ENCODE assay signal across 27 cellular contexts in the genomic region with DNA sequence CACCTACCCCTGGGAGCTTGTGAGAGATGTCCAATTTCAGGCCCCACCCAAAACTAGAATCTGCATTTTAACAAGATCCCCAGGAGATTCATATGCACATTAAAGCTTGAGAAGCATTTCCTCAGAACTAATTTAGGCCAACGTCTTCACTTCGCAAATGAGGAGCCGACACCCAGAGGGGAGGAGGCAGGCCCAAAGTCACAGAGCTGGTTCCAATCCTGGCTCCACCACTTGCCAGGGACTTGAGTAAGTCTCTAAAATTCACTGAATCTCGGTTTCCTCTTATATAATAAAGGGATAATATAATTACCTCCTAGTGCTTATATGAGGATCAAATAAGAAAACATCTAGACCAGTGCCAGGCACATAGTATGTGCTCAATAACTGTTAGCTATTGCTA. TPM values are rescaled to one million over a fixed set of nuclear protein-coding genes. Genes with fewer than 3 reads are reported as not detected.
DNase-seq lines count a peak whose midpoint lies in the region; ATAC-seq and TF ChIP-seq lines count a peak whose summit lies in the region.
"Had no signal": no experiment of that assay in that cellular context is flagged by ENCODE, and none has a peak within 500 bp of the region (broad histone marks: within the 10 kb centered on the region; RNA-seq: fewer than 3 reads in every experiment).

No MANE protein-coding gene starts in this region.

- peak overlapping the region; percentile 76 to 100 (median 94) for H3K4me2 ChIP-seq in BLaER1 treated with 17β-estradiol and CSF1 and Interleukin-3, amounts not matched to agents 10 nM and 100 nM

- TF ChIP-seq CTCF in WTC11 (IDR thresholded peaks at IDR 0.05) (no peak), left lung (IDR thresholded peaks at IDR 0.05) (no peak)

- H3K27ac Mint-ChIP-seq in WTC11, result no peak overlapping the region
- H3K27ac Mint-ChIP-seq: activated T-helper 2 cell treated with anti-CD3 and anti-CD28 coated beads, Interferon-gamma antibody, Interleukin-2, Interleukin-4, amounts not matched to agents 10 μg/mL and 5 μg/mL and 100 μg/mL, durations not matched to agents 14 hours and 24 hours and 36 hours; natural killer cell; stimulated activated naive CD8-positive, alpha-beta T cell treated with anti-CD3 and anti-CD28 coated beads, Interleukin-15, amount 100 ng/mL, for 72 hours had no signal

- intact Hi-C loops in left ventricle myocardium superior (cut with micrococcal nuclease) (no loop called here), left lung (cut with DNase I) (no loop called here), sciatic nerve (cut with DNase I) (no loop called here)

- peaks cover 50 to 67% (median 59%) of the 10 kb centered on the region in 10 experiments for H3K4me1 ChIP-seq in BLaER1 treated with 17β-estradiol and CSF1 and Interleukin-3, amounts not matched to agents 10 nM and 100 nM
- H3K4me1 ChIP-seq in stomach smooth muscle (ENCODE audit: control insufficient read depth, insufficient read depth, low read length) (peaks cover 32% of the 10 kb centered on the region), left lung (peaks cover 21 to 36% of the 10 kb centered on the region in 2 donors)

- peak overlapping the region; percentile 84 for H3K4me3 Mint-ChIP-seq in WTC11
- H3K4me3 Mint-ChIP-seq: natural killer cell had no signal

- DNase-seq in WTC11 (ENCODE audit: low spot score), result no peak
- DNase-seq in left ventricle myocardium superior, result peak; percentile 29
- no peak for DNase-seq in left lung
- DNase-seq in sciatic nerve (ENCODE audit: low spot score), result no peak
- DNase-seq: activated naive CD4-positive, alpha-beta T cell treated with anti-CD3 and anti-CD28 coated beads, Interleukin-2, amount 50 U/mL, for 16 hours; effector memory CD4-positive, alpha-beta T cell; IMR-90; natural killer cell; NCI-H2107; NCI-H345; NCI-H69; occipital lobe; PC-9; SHP77; stimulated activated CD4-positive, alpha-beta T cell treated with anti-CD3 and anti-CD28 coated beads, Interleukin-1b, Interleukin-23, amount 100 ng/mL, for 48 hours; stimulated activated CD8-positive, alpha-beta memory T cell treated with anti-CD3 and anti-CD28 coated beads, Interleukin-4, amount 100 ng/mL, for 48 hours; stimulated activated naive CD8-positive, alpha-beta T cell treated with anti-CD3 and anti-CD28 coated beads, Interleukin-15, amount 100 ng/mL, for 72 hours; tibial artery had no signal

- H3K27me3 Mint-ChIP-seq in WTC11 (ENCODE audit: low read depth), result peaks cover 9% of the 10 kb centered on the region

- H4K20me1 ChIP-seq in BLaER1 treated with 17β-estradiol and CSF1 and Interleukin-3, amounts not matched to agents 10 nM and 100 nM, result peaks cover 0 to 4% (median 0%) of the 10 kb centered on the region in 11 experiments; a peak in 3 of 22 replicates

- H3K9me3 ChIP-seq in BLaER1 treated with 17β-estradiol and CSF1 and Interleukin-3, amounts not matched to agents 10 nM and 100 nM (replicated peaks in 1 of 11), result no peaks in the 10 kb centered on the region
- H3K9me3 ChIP-seq in stomach smooth muscle (ENCODE audit: control insufficient read depth in 2 of 2, low read length in 2 of 2) (no peaks in the 10 kb centered on the region), left lung (no peaks in the 10 kb centered on the region)
- H3K9me3 ChIP-seq: tibial artery had no signal

- H3K27me3 ChIP-seq in BLaER1 treated with 17β-estradiol and CSF1 and Interleukin-3, amounts not matched to agents 10 nM and 100 nM, result peaks cover 0 to 12% (median 8%) of the 10 kb centered on the region in 11 experiments; a peak in 11 of 22 replicates
- H3K27me3 ChIP-seq in stomach smooth muscle (ENCODE audit: control insufficient read depth in 1 of 2, insufficient read depth in 2 of 2, low read length in 2 of 2), result no peaks in the 10 kb centered on the region
- H3K27me3 ChIP-seq in left lung, result peaks cover 0 to 12% of the 10 kb centered on the region in 2 donors
- H3K27me3 ChIP-seq: tibial artery had no signal

- H3K4me3 ChIP-seq in BLaER1 treated with 17β-estradiol and CSF1 and Interleukin-3, amounts not matched to agents 10 nM and 100 nM, result no peak overlapping the region
- H3K4me3 ChIP-seq in stomach smooth muscle (ENCODE audit: low read length in 2 of 2), result no peak overlapping the region
- H3K4me3 ChIP-seq in left lung, result no peak overlapping the region
- H3K4me3 ChIP-seq: lung, PC-9, tibial artery had no signal

- POLR2A ChIA-PET in WTC11 (lab: Charles Lee), result no interaction called here

- H3K9me3 Mint-ChIP-seq in WTC11, result no peaks in the 10 kb centered on the region
- H3K9me3 Mint-ChIP-seq: activated T-helper 2 cell treated with anti-CD3 and anti-CD28 coated beads, Interferon-gamma antibody, Interleukin-2, Interleukin-4, amounts not matched to agents 10 μg/mL and 5 μg/mL and 100 μg/mL, durations not matched to agents 14 hours and 24 hours and 36 hours; natural killer cell; stimulated activated naive CD8-positive, alpha-beta T cell treated with anti-CD3 and anti-CD28 coated beads, Interleukin-15, amount 100 ng/mL, for 72 hours had no signal

- peaks cover 36% of the 10 kb centered on the region for H3K4me1 Mint-ChIP-seq in WTC11

- no peak overlapping the region for H3K9ac ChIP-seq in BLaER1 treated with 17β-estradiol and CSF1 and Interleukin-3, amounts not matched to agents 10 nM and 100 nM
- H3K9ac ChIP-seq in stomach smooth muscle (ENCODE audit: low read length in 2 of 2), result no peak overlapping the region

- CTCF ChIA-PET in WTC11 (lab: Charles Lee), result interaction anchor here (2.8 to 7.1 kb wide), 9 partner anchors 10 to 132 kb away, joined by 21 to 390 read pairs (median 73); partner anchors contain the start of genes CSRP1 and PHLDA3

- H3K36me3 ChIP-seq in BLaER1 treated with 17β-estradiol and CSF1 and Interleukin-3, amounts not matched to agents 10 nM and 100 nM, result peaks cover 3 to 16% (median 10%) of the 10 kb centered on the region in 11 experiments; a peak in 19 of 22 replicates
- H3K36me3 ChIP-seq in stomach smooth muscle (ENCODE audit: control insufficient read depth in 2 of 2, insufficient read depth in 2 of 2, low read length in 2 of 2) (peaks cover 10 to 11% of the 10 kb centered on the region in 2 donors), left lung (peaks cover 0 to 18% of the 10 kb centered on the region in 2 donors)

- ATAC-seq in WTC11, result no peak
- no peak for ATAC-seq in left ventricle myocardium superior
- ATAC-seq in left lung, result no peak
- no peak for ATAC-seq in sciatic nerve
- ATAC-seq in GM21360 (IDR thresholded peaks at IDR 0.05; ENCODE audit: unreplicated experiment), result no peak
- ATAC-seq: natural killer cell; stimulated activated naive CD8-positive, alpha-beta T cell treated with anti-CD3 and anti-CD28 coated beads, Interleukin-15, amount 100 ng/mL, for 72 hours had no signal

- H3K27ac ChIP-seq in BLaER1 treated with 17β-estradiol and CSF1 and Interleukin-3, amounts not matched to agents 10 nM and 100 nM, result no peak overlapping the region; a peak in 1 of 22 replicates
- peak overlapping the region; percentile 100 for H3K27ac ChIP-seq in stomach smooth muscle (ENCODE audit: low read length)
- no peak overlapping the region for H3K27ac ChIP-seq in left lung
- H3K27ac ChIP-seq: PC-9 had no signal

- H3K36me3 Mint-ChIP-seq in WTC11, result no peaks in the 10 kb centered on the region
- H3K36me3 Mint-ChIP-seq: natural killer cell had no signal

TF ChIP-seq in WTC11, 78 proteins besides CTCF, POLR2A, EP300 and RAD21:
- TF ChIP-seq MXD4 (CRISPR knock-in tag; IDR thresholded peaks at IDR 0.05; ENCODE audit: borderline replicate concordance), result no peak
- no peak for TF ChIP-seq NFYB (CRISPR knock-in tag; conservative IDR thresholded peaks at IDR 0.05; ENCODE audit: low read depth)
- TF ChIP-seq ELF4 (CRISPR knock-in tag; IDR thresholded peaks at IDR 0.05; ENCODE audit: low read depth), result no peak
- no peak for TF ChIP-seq MLX (CRISPR knock-in tag; IDR thresholded peaks at IDR 0.05)
- TF ChIP-seq USF1 (CRISPR knock-in tag; IDR thresholded peaks at IDR 0.05), result no peak
- no peak for TF ChIP-seq FOXK1 (CRISPR knock-in tag; IDR thresholded peaks at IDR 0.05)

RNA-seq across cellular contexts. Expression of gene PHLDA3, which starts 10.3 kb away (rescaled TPM):
- total RNA-seq in WTC11 (2021), result 53.9 to 95.1 TPM (median 59.7 TPM) in 3 replicates
- 20.4 TPM for total RNA-seq in left ventricle myocardium superior
- total RNA-seq in left lung, result 10 to 100 TPM; 46.8 to 82.7 TPM
- 159 TPM for total RNA-seq in sciatic nerve

RNA-seq across cellular contexts. Expression of gene CSRP1, which starts 27.6 kb away (rescaled TPM):
- 10.7 to 15.4 TPM (median 14.3 TPM) in 3 replicates for total RNA-seq in WTC11 (2021)
- total RNA-seq in left ventricle myocardium superior, result 41.4 TPM
- 100 to 1,000 TPM; 216 to 235 TPM for total RNA-seq in left lung
- 768 TPM for total RNA-seq in sciatic nerve

RNA-seq across cellular contexts. Expression of gene TNNI1, which starts 57.8 kb away (rescaled TPM):
- total RNA-seq in WTC11 (2021), result 0.34 to 0.50 TPM (median 0.44 TPM) in 3 replicates
- 1.1 TPM for total RNA-seq in left ventricle myocardium superior
- total RNA-seq in left lung, result under 1 TPM in 1 of 2 donors, not detected in 1; 0.38 TPM
- total RNA-seq in sciatic nerve, result 0.22 TPM
- total RNA-seq: activated T-helper 2 cell treated with anti-CD3 and anti-CD28 coated beads, Interferon-gamma antibody, Interleukin-2, Interleukin-4, amounts not matched to agents 10 μg/mL and 5 μg/mL and 100 μg/mL, durations not matched to agents 14 hours and 24 hours and 36 hours; bronchial epithelial cell; IMR-90; kidney epithelial cell; occipital lobe; PC-9; pulmonary artery endothelial cell; T-helper 2 cell treated with Interferon-gamma antibody and Interleukin-4, amounts not matched to agents 100 ng/mL and 5 ng/mL, for 36 hours had no signal

RNA-seq across cellular contexts. Expression of gene NAV1, which starts 59.6 kb away (rescaled TPM):
- total RNA-seq in WTC11 (2021) (41.0 to 51.0 TPM (median 46.2 TPM) in 3 replicates), left ventricle myocardium superior (63.3 TPM), left lung (10 to 100 TPM; 37.9 to 41.5 TPM), sciatic nerve (84.0 TPM)
